ENCODE assay signal across 22 cellular contexts in genomic region chr13:33313504-33313903, GRCh38.
"Had no signal": no experiment of that assay in that cellular context is flagged by ENCODE, and none has a peak within 500 bp of the region (broad histone marks: within the 10 kb centered on the region; RNA-seq: fewer than 3 reads in every experiment).

No MANE protein-coding gene starts in this region.

- DNase-seq: cerebellar nuclear complex; colonic mucosa; cortex of kidney; effector CD8-positive, alpha-beta T cell; effector memory CD8-positive, alpha-beta T cell; endodermal cell; erythroblast; esophagus squamous epithelium; foreskin keratinocyte; glutamatergic neuron; head of caudate nucleus; heart right ventricle; hippocampal formation; left cardiac atrium; left lung; lower lobe of right lung; mesenchymal stem cell; mucosa of descending colon had no signal

- H3K27me3 ChIP-seq: colonic mucosa, esophagus squamous epithelium, foreskin keratinocyte, heart right ventricle, left lung had no signal

- H3K4me1 Mint-ChIP-seq: endodermal cell had no signal

- H3K36me3 Mint-ChIP-seq: mesothelial cell of epicardium had no signal

- H3K9me3 Mint-ChIP-seq: dendritic cell treated with granulocyte-macrophage colony-stimulating factor and Interleukin-4, amounts not matched to agents 40 ng/mL and 50 ng/mL, for 4 days; endodermal cell had no signal

- H3K27ac ChIP-seq: colonic mucosa, epithelial cell of prostate, left lung, lower lobe of right lung had no signal

- H3K27ac Mint-ChIP-seq: dendritic cell treated with granulocyte-macrophage colony-stimulating factor and Interleukin-4, amounts not matched to agents 40 ng/mL and 50 ng/mL, for 4 days; effector memory CD8-positive, alpha-beta T cell; endodermal cell; mesothelial cell of epicardium had no signal

- H3K4me3 ChIP-seq: colonic mucosa, esophagus squamous epithelium, heart right ventricle, left lung, lower lobe of right lung, mucosa of descending colon had no signal

- H3K36me3 ChIP-seq: colonic mucosa, esophagus squamous epithelium, heart right ventricle, left lung, lower lobe of right lung had no signal

- H3K27me3 Mint-ChIP-seq: dendritic cell treated with granulocyte-macrophage colony-stimulating factor and Interleukin-4, amounts not matched to agents 40 ng/mL and 50 ng/mL, for 4 days had no signal

- H3K4me1 ChIP-seq: colonic mucosa had no signal

- H3K4me3 Mint-ChIP-seq: dendritic cell treated with granulocyte-macrophage colony-stimulating factor and Interleukin-4, amounts not matched to agents 40 ng/mL and 50 ng/mL, for 4 days; effector memory CD8-positive, alpha-beta T cell; endodermal cell; mesothelial cell of epicardium had no signal

- H3K9me3 ChIP-seq: colonic mucosa, esophagus squamous epithelium, left lung, lower lobe of right lung had no signal

- ATAC-seq: effector memory CD8-positive, alpha-beta T cell; esophagus mucosa; foreskin keratinocyte; left lung; lower lobe of right lung; mucosa of descending colon had no signal
